ENCODE assay signal across 18 cellular contexts in the genomic region with DNA sequence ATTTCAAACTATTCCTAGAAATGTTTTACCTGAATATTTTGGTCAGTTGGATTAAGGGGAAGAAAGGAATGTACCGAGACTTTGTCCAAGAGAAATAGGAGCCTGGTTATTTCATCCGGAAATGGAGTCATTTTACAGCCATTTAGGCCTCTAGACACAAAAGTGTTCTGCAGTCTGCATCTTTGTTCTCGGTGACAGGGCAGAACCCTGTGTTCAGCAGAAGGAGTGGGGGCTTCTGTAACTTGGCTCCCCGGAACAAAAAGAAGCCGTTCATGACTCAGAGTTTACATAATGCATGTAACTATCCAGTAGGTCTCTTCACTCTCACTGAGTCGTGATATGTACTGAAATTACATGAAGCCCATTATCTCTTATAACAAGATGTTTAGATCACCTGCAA. TPM values are rescaled to one million over a fixed set of nuclear protein-coding genes. Genes with fewer than 3 reads are reported as not detected.
A peak's percentile ranks its signal among the peaks of the same experiment; 100 is the strongest.
DNase-seq lines count a peak whose midpoint lies in the region; ATAC-seq, FAIRE-seq and TF ChIP-seq lines count a peak whose summit lies in the region.
"Had no signal": no experiment of that assay in that cellular context is flagged by ENCODE, and none has a peak within 500 bp of the region (broad histone marks: within the 10 kb centered on the region; RNA-seq: fewer than 3 reads in every experiment).

No MANE protein-coding gene starts in this region.

- H3K9me3 ChIP-seq in T-helper 17 cell (ENCODE audit: control insufficient read depth, low read length, poor library complexity, severe bottlenecking) (no peaks in the 10 kb centered on the region), fibroblast of lung (ENCODE audit: control insufficient read depth, insufficient read depth, low read depth, low read length) (no peaks in the 10 kb centered on the region), osteoblast (ENCODE audit: low read depth, low read length) (no peaks in the 10 kb centered on the region), heart right ventricle (no peaks in the 10 kb centered on the region)
- H3K9me3 ChIP-seq: spleen had no signal

- H3K4me3 Mint-ChIP-seq in T-helper 17 cell, result no peak overlapping the region
- H3K4me3 Mint-ChIP-seq: activated T-cell treated with anti-CD3 and anti-CD28 coated beads, Interleukin-2, amount 50 U/mL, for 4 hours; natural killer cell treated with Interleukin-12 subunit alpha and Interleukin-12 subunit beta and Interleukin-15 and Interleukin-18, amount 100 ng/mL, for 72 hours had no signal

- intact Hi-C loops in heart right ventricle (cut with DNase I), result no loop called here

- FAIRE-seq in HTR-8/SVneo (lab: Jason Lieb, UNC), result no peak

- H3K27ac ChIP-seq in fibroblast of lung (ENCODE audit: insufficient read depth, low read length) (no peak overlapping the region), osteoblast (ENCODE audit: low read depth, low read length) (no peak overlapping the region), heart right ventricle (no peak overlapping the region)
- H3K27ac ChIP-seq: spleen had no signal

- H3K79me2 ChIP-seq in fibroblast of lung (ENCODE audit: control insufficient read depth, insufficient read depth, low read length) (no peaks in the 10 kb centered on the region), osteoblast (ENCODE audit: insufficient read depth, low read length) (no peaks in the 10 kb centered on the region)

- H3K27me3 Mint-ChIP-seq in T-helper 17 cell, result peaks cover 6% of the 10 kb centered on the region

- H3K4me3 ChIP-seq in fibroblast of lung (replicated peaks in 1 of 4; ENCODE audit: control extremely low read depth in 1 of 4, insufficient read depth in 1 of 4, low read depth in 3 of 4, low read length in 4 of 4) (no peak overlapping the region), osteoblast (ENCODE audit: insufficient read depth, low read length) (no peak overlapping the region), heart right ventricle (no peak overlapping the region)
- H3K4me3 ChIP-seq: spleen had no signal

- H3K4me1 ChIP-seq in fibroblast of lung (ENCODE audit: control insufficient read depth, extremely low read depth, insufficient read depth, low read length) (no peaks in the 10 kb centered on the region), osteoblast (ENCODE audit: insufficient read depth, low read length) (no peaks in the 10 kb centered on the region), heart right ventricle (no peaks in the 10 kb centered on the region)
- H3K4me1 ChIP-seq: spleen had no signal

- H3K27ac Mint-ChIP-seq in T-helper 17 cell, result peak overlapping the region; percentile 41
- H3K27ac Mint-ChIP-seq: natural killer cell treated with Interleukin-12 subunit alpha and Interleukin-12 subunit beta and Interleukin-15 and Interleukin-18, amount 100 ng/mL, for 72 hours had no signal

- DNase-seq in HTR-8/SVneo (ENCODE audit: insufficient read length, low spot score) (peak; percentile 20), T-helper 17 cell (no peak), fibroblast of lung (ENCODE audit: low read depth in 2 of 2) (peak; percentile 23 to 76), osteoblast (ENCODE audit: insufficient read length, low spot score, missing footprints) (no peak), OCI-M1 (lab: John Stamatoyannopoulos, UW) (no peak), heart right ventricle (no peak)
- no peak for DNase-seq in activated naive CD4-positive, alpha-beta T cell (lab: John Stamatoyannopoulos, UW)
- DNase-seq: activated CD4-positive, alpha-beta T cell treated with anti-CD3 and anti-CD28 coated beads for 48 hours; activated T-cell treated with anti-CD3 and anti-CD28 coated beads, Interleukin-2, amount 50 U/mL, for 4 hours; amniotic stem cell; C1 segment of cervical spinal cord; H7; left cardiac atrium; NCI-H345; spleen had no signal

- WGBS in heart right ventricle, 2 donors, result 70% methylated on average over 6 of the region's 6 CpGs

- H3K27me3 ChIP-seq in fibroblast of lung (ENCODE audit: control insufficient read depth, insufficient read depth, low read length), result no peaks in the 10 kb centered on the region
- no peaks in the 10 kb centered on the region for H3K27me3 ChIP-seq in osteoblast (ENCODE audit: insufficient read depth, low read length)
- H3K27me3 ChIP-seq in heart right ventricle, result no peaks in the 10 kb centered on the region
- H3K27me3 ChIP-seq: spleen had no signal

- H3K36me3 Mint-ChIP-seq in T-helper 17 cell (ENCODE audit: low read depth), result no peaks in the 10 kb centered on the region
- H3K36me3 Mint-ChIP-seq: natural killer cell treated with Interleukin-12 subunit alpha and Interleukin-12 subunit beta and Interleukin-15 and Interleukin-18, amount 100 ng/mL, for 72 hours had no signal

- no peak overlapping the region for H2AFZ ChIP-seq in fibroblast of lung (ENCODE audit: low read length)
- peak overlapping the region; percentile 76 for H2AFZ ChIP-seq in osteoblast (ENCODE audit: low read length)

- H4K20me1 ChIP-seq in fibroblast of lung (ENCODE audit: control insufficient read depth, extremely low read depth, insufficient read depth, low read length) (no peaks in the 10 kb centered on the region), osteoblast (ENCODE audit: insufficient read depth, low read length) (no peaks in the 10 kb centered on the region)

- H3K9ac ChIP-seq in fibroblast of lung (ENCODE audit: insufficient read depth, low read length), result no peak overlapping the region

- TF ChIP-seq CTCF in fibroblast of lung (conservative IDR thresholded peaks at IDR 0.05 in 1 of 2, IDR thresholded peaks at IDR 0.05 in 1 of 2; ENCODE audit: low read depth in 1 of 2, low read length in 2 of 2), result no peak
- TF ChIP-seq CTCF in osteoblast (IDR thresholded peaks at IDR 0.05; ENCODE audit: extremely low read depth, low read depth, low read length), result no peak
- TF ChIP-seq CTCF in heart right ventricle (IDR thresholded peaks at IDR 0.05), result no peak

- no peak for ATAC-seq in T-helper 17 cell
- no peak for ATAC-seq in HG03280 (IDR thresholded peaks at IDR 0.05; ENCODE audit: unreplicated experiment)
- ATAC-seq in heart right ventricle, result no peak
- ATAC-seq: activated T-cell treated with anti-CD3 and anti-CD28 coated beads, Interleukin-2, amount 50 U/mL, for 4 hours; left cardiac atrium; natural killer cell treated with Interleukin-12 subunit alpha and Interleukin-12 subunit beta and Interleukin-15 and Interleukin-18, amount 100 ng/mL, for 72 hours; Panc1 had no signal

- no peaks in the 10 kb centered on the region for H3K4me1 Mint-ChIP-seq in T-helper 17 cell

- H3K36me3 ChIP-seq in fibroblast of lung (ENCODE audit: control insufficient read depth, insufficient read depth, low read length) (no peaks in the 10 kb centered on the region), osteoblast (ENCODE audit: insufficient read depth, low read length) (no peaks in the 10 kb centered on the region), heart right ventricle (no peaks in the 10 kb centered on the region)
- H3K36me3 ChIP-seq: spleen had no signal

- H3K4me2 ChIP-seq in fibroblast of lung (ENCODE audit: extremely low read depth, insufficient read depth, low read length) (no peak overlapping the region), osteoblast (ENCODE audit: insufficient read depth, low read length) (peak overlapping the region; percentile 58)

RNA-seq across cellular contexts. Expression of gene FNDC3A, which starts 21.6 kb away (rescaled TPM):
- total RNA-seq in T-helper 17 cell, result 10 to 100 TPM; 42.8 to 49.2 TPM
- total RNA-seq in fibroblast of lung, result 54.2 and 79.4 TPM in 2 replicates
- polyA plus RNA-seq in fibroblast of lung, result 44.7 and 48.6 TPM in 2 replicates
- 20.2 and 21.3 TPM in 2 replicates for polyA plus RNA-seq in fibroblast of lung (2012)
- polyA minus RNA-seq in fibroblast of lung (ENCODE audit: low replicate concordance), result 42.1 and 54.1 TPM in 2 replicates
- total RNA-seq in osteoblast, result 50.7 and 51.3 TPM in 2 replicates
- 10 to 100 TPM; 18.9 to 30.3 (median 23.6) TPM for total RNA-seq in heart right ventricle
- polyA plus RNA-seq in heart right ventricle, result 10 to 100 TPM; 11.3 to 20.6 TPM

Comparison
In these comparisons a context has a peak if more than half of its experiments do, and no peak if none do; other contexts are left out.
1. DNase-seq: peak in HTR-8/SVneo (single experiment) and fibroblast of lung (2 of 2); none in T-helper 17 cell (0 of 3), osteoblast (single experiment), activated naive CD4-positive, alpha-beta T cell (0 of 4), OCI-M1 (single experiment) and heart right ventricle (0 of 2).